27 cellular contexts compared by ENCODE assay signal in the genomic region with DNA sequence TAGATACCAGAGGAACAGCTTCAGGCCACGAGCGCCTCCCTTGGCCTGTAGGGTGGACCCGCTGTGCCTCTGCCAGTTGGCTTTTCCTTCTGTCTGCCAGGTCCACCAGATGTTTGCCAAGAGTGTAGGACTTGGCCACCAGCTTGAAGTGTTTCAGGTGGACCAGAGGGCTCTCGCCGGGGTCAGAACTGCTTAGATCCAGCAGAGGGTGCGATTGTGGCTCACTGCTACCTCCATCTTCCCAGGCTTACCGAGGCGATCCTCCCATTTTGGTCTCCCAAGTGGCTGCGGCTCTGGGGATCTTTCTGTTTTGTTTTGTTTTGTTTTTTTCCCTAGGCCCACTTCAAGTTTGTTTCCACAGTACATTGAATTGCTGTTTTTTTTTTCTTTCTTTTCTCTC.
"Had no signal": no experiment of that assay in that cellular context is flagged by ENCODE, and none has a peak within 500 bp of the region (broad histone marks: within the 10 kb centered on the region; RNA-seq: fewer than 3 reads in every experiment).

No MANE protein-coding gene starts in this region.

- ATAC-seq: activated CD8-positive, alpha-beta T cell treated with anti-CD3 and anti-CD28 coated beads for 36 hours; activated T-cell treated with anti-CD3 and anti-CD28 coated beads, Interleukin-2, amount 50 U/mL, for 72 hours; Panc1; Right ventricle myocardium inferior had no signal

- H3K27me3 Mint-ChIP-seq: activated CD8-positive, alpha-beta T cell treated with anti-CD3 and anti-CD28 coated beads for 36 hours; activated naive CD8-positive, alpha-beta T cell treated with anti-CD3 and anti-CD28 coated beads, Interleukin-2, amount 10 ng/mL, durations not matched to agents 7 days and 5 days had no signal

- DNase-seq: activated CD4-positive, alpha-beta T cell treated with anti-CD3 and anti-CD28 coated beads for 4 hours; activated CD8-positive, alpha-beta memory T cell treated with anti-CD3 and anti-CD28 coated beads, Interleukin-2, amount 50 U/mL, for 4 hours; activated CD8-positive, alpha-beta T cell treated with anti-CD3 and anti-CD28 coated beads for 36 hours; activated naive CD4-positive, alpha-beta T cell treated with anti-CD3 and anti-CD28 coated beads, Interleukin-2, amount 50 U/mL, for 16 hours; activated naive CD8-positive, alpha-beta T cell treated with anti-CD3 and anti-CD28 coated beads, Interleukin-2, amount 10 ng/mL, durations not matched to agents 7 days and 5 days; activated T-cell treated with anti-CD3 and anti-CD28 coated beads, Interleukin-2, amount 50 U/mL, for 72 hours; adrenal gland; anterior cingulate cortex; cerebellar nuclear complex; MG63; MV-4-11; NCI-H1105; NCI-H1436; NCI-H1694 treated with DMSO at 0.1 percent for 48 hours; NCI-H2029 treated with DMSO at 0.1 percent for 48 hours; NCI-H345; NCI-H510A; NCI-H69; NK-92 treated with Interleukin-12 subunit alpha and Interleukin-12 subunit beta, amount 100 ng/mL, for 24 hours; OCI-M1; RPMI8226; T-helper 1 cell had no signal

- H3K9me3 ChIP-seq: adrenal gland, MG63 had no signal

- H3K27ac Mint-ChIP-seq: activated CD8-positive, alpha-beta T cell treated with anti-CD3 and anti-CD28 coated beads for 36 hours; activated naive CD8-positive, alpha-beta T cell treated with anti-CD3 and anti-CD28 coated beads, Interleukin-2, amount 10 ng/mL, durations not matched to agents 7 days and 5 days; activated T-cell treated with anti-CD3 and anti-CD28 coated beads, Interleukin-2, amount 50 U/mL, for 72 hours; activated T-helper 2 cell treated with anti-CD3 and anti-CD28 coated beads, Interferon-gamma antibody, Interleukin-2, Interleukin-4, amounts not matched to agents 10 μg/mL and 5 μg/mL and 100 μg/mL, durations not matched to agents 14 hours and 24 hours and 36 hours had no signal

- H3K4me1 ChIP-seq: adrenal gland had no signal

- H3K4me3 ChIP-seq: adrenal gland, MG63, SK-N-MC had no signal

- H3K27ac ChIP-seq: adrenal gland, SK-N-MC, VCaP had no signal

- H3K27me3 ChIP-seq: adrenal gland, MG63 had no signal

- H3K4me1 Mint-ChIP-seq: activated naive CD8-positive, alpha-beta T cell treated with anti-CD3 and anti-CD28 coated beads, Interleukin-2, amount 10 ng/mL, durations not matched to agents 7 days and 5 days had no signal

- H3K36me3 ChIP-seq: adrenal gland, MG63 had no signal

- H3K4me3 Mint-ChIP-seq: activated CD8-positive, alpha-beta T cell treated with anti-CD3 and anti-CD28 coated beads for 36 hours; activated naive CD8-positive, alpha-beta T cell treated with anti-CD3 and anti-CD28 coated beads, Interleukin-2, amount 10 ng/mL, durations not matched to agents 7 days and 5 days; activated T-cell treated with anti-CD3 and anti-CD28 coated beads, Interleukin-2, amount 50 U/mL, for 72 hours had no signal
